In genomic region chr6:168612586-168612985, GRCh38 we compare ENCODE assay signal across 6 cellular contexts.
"Had no signal": no experiment of that assay in that cellular context is flagged by ENCODE, and none has a peak within 500 bp of the region (broad histone marks: within the 10 kb centered on the region; RNA-seq: fewer than 3 reads in every experiment).

No MANE protein-coding gene starts in this region.

- H3K4me3 ChIP-seq: K562 had no signal

- H3K27ac Mint-ChIP-seq: IgD-negative memory B cell had no signal

- H3K4me1 Mint-ChIP-seq: IgD-negative memory B cell had no signal

- H3K4me3 Mint-ChIP-seq: IgD-negative memory B cell had no signal

- H3K27me3 Mint-ChIP-seq: IgD-negative memory B cell had no signal

- H3K36me3 Mint-ChIP-seq: IgD-negative memory B cell had no signal

- ATAC-seq: HepG2, K562 had no signal

- DNase-seq: IMR-90, KBM-7 had no signal

- H3K27ac ChIP-seq: HL-60 had no signal
